Comparison of ENCODE assay signal across 1 cellular context in genomic region chr17:62052765-62053338, GRCh38.
TF ChIP-seq lines count a peak whose summit lies in the region.

No MANE protein-coding gene starts in this region.

TF ChIP-seq in liver, 16 proteins besides CTCF, POLR2A, EP300 and RAD21 (continued from another document):
- TF ChIP-seq, protein P1, sequence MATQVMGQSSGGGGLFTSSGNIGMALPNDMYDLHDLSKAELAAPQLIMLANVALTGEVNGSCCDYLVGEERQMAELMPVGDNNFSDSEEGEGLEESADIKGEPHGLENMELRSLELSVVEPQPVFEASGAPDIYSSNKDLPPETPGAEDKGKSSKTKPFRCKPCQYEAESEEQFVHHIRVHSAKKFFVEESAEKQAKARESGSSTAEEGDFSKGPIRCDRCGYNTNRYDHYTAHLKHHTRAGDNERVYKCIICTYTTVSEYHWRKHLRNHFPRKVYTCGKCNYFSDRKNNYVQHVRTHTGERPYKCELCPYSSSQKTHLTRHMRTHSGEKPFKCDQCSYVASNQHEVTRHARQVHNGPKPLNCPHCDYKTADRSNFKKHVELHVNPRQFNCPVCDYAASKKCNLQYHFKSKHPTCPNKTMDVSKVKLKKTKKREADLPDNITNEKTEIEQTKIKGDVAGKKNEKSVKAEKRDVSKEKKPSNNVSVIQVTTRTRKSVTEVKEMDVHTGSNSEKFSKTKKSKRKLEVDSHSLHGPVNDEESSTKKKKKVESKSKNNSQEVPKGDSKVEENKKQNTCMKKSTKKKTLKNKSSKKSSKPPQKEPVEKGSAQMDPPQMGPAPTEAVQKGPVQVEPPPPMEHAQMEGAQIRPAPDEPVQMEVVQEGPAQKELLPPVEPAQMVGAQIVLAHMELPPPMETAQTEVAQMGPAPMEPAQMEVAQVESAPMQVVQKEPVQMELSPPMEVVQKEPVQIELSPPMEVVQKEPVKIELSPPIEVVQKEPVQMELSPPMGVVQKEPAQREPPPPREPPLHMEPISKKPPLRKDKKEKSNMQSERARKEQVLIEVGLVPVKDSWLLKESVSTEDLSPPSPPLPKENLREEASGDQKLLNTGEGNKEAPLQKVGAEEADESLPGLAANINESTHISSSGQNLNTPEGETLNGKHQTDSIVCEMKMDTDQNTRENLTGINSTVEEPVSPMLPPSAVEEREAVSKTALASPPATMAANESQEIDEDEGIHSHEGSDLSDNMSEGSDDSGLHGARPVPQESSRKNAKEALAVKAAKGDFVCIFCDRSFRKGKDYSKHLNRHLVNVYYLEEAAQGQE (IDR thresholded peaks at IDR 0.05), result peak; percentile 41
- TF ChIP-seq HNF4G (IDR thresholded peaks at IDR 0.05) (no peak), JUND (IDR thresholded peaks at IDR 0.05) (peak; percentile 11 to 47)
